ENCODE assay signal across 1 cellular context in genomic region chr4:3416270-3416669, GRCh38.
TF ChIP-seq lines count a peak whose summit lies in the region.

No MANE protein-coding gene starts in this region.

TF ChIP-seq in WTC11, 78 proteins besides CTCF, POLR2A, EP300 and RAD21 (continued from another document):
- TF ChIP-seq, protein P1, sequence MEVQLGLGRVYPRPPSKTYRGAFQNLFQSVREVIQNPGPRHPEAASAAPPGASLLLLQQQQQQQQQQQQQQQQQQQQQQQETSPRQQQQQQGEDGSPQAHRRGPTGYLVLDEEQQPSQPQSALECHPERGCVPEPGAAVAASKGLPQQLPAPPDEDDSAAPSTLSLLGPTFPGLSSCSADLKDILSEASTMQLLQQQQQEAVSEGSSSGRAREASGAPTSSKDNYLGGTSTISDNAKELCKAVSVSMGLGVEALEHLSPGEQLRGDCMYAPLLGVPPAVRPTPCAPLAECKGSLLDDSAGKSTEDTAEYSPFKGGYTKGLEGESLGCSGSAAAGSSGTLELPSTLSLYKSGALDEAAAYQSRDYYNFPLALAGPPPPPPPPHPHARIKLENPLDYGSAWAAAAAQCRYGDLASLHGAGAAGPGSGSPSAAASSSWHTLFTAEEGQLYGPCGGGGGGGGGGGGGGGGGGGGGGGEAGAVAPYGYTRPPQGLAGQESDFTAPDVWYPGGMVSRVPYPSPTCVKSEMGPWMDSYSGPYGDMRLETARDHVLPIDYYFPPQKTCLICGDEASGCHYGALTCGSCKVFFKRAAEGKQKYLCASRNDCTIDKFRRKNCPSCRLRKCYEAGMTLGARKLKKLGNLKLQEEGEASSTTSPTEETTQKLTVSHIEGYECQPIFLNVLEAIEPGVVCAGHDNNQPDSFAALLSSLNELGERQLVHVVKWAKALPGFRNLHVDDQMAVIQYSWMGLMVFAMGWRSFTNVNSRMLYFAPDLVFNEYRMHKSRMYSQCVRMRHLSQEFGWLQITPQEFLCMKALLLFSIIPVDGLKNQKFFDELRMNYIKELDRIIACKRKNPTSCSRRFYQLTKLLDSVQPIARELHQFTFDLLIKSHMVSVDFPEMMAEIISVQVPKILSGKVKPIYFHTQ (CRISPR knock-in tag; IDR thresholded peaks at IDR 0.05), result no peak
- TF ChIP-seq CREB1 (CRISPR knock-in tag; IDR thresholded peaks at IDR 0.05) (no peak), HMGA2 (CRISPR knock-in tag; IDR thresholded peaks at IDR 0.05) (no peak), ZNF138 (CRISPR knock-in tag; conservative IDR thresholded peaks at IDR 0.05) (no peak), SMAD3 (CRISPR knock-in tag; IDR thresholded peaks at IDR 0.05; ENCODE audit: borderline replicate concordance) (no peak)
- TF ChIP-seq, protein P2, sequence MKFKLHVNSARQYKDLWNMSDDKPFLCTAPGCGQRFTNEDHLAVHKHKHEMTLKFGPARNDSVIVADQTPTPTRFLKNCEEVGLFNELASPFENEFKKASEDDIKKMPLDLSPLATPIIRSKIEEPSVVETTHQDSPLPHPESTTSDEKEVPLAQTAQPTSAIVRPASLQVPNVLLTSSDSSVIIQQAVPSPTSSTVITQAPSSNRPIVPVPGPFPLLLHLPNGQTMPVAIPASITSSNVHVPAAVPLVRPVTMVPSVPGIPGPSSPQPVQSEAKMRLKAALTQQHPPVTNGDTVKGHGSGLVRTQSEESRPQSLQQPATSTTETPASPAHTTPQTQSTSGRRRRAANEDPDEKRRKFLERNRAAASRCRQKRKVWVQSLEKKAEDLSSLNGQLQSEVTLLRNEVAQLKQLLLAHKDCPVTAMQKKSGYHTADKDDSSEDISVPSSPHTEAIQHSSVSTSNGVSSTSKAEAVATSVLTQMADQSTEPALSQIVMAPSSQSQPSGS (CRISPR knock-in tag; IDR thresholded peaks at IDR 0.05; ENCODE audit: borderline replicate concordance, low read depth), result no peak
- TF ChIP-seq, protein P3, sequence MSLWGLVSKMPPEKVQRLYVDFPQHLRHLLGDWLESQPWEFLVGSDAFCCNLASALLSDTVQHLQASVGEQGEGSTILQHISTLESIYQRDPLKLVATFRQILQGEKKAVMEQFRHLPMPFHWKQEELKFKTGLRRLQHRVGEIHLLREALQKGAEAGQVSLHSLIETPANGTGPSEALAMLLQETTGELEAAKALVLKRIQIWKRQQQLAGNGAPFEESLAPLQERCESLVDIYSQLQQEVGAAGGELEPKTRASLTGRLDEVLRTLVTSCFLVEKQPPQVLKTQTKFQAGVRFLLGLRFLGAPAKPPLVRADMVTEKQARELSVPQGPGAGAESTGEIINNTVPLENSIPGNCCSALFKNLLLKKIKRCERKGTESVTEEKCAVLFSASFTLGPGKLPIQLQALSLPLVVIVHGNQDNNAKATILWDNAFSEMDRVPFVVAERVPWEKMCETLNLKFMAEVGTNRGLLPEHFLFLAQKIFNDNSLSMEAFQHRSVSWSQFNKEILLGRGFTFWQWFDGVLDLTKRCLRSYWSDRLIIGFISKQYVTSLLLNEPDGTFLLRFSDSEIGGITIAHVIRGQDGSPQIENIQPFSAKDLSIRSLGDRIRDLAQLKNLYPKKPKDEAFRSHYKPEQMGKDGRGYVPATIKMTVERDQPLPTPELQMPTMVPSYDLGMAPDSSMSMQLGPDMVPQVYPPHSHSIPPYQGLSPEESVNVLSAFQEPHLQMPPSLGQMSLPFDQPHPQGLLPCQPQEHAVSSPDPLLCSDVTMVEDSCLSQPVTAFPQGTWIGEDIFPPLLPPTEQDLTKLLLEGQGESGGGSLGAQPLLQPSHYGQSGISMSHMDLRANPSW (CRISPR knock-in tag; conservative IDR thresholded peaks at IDR 0.05; ENCODE audit: low read depth), result no peak
